In the genomic region with DNA sequence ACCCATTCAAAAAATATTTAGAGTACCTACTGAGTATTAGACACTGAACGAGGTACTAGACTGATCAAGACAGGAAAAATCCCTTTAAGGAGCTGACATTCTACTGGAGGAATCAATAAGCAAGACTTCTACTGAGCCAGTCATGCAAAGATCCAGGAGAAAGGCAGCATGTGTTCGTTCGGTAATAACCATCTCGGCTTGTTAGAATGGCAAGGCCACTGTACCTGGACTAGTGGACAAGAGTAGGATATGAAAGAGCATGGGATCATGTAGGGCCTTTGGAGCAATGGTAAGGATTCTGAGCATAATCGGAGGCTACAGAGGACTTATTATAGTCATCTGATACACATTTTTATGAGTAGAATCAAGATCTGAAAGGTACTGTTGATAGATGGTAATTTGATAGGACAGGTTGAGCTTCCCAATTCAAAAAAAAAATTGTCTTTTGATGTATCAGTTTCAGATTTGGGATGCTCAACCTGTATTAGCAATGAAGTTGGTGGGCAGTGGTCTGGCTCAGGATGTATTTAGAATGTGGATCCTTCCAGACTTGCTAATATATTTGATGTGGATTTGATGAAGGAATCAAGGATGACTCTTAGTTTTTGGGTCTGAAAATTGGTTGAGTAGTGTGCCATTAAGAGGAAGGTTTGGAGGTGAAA, we compare ENCODE assay signal across 8 cellular contexts. TPM values are rescaled to one million over a fixed set of nuclear protein-coding genes. Genes with fewer than 3 reads are reported as not detected.
DNase-seq lines count a peak whose midpoint lies in the region; ATAC-seq and TF ChIP-seq lines count a peak whose summit lies in the region.

No MANE protein-coding gene starts in this region.

- peak overlapping the region; percentile 94 for H3K4me3 ChIP-seq in PC-3 (ENCODE audit: low read length)

- no peak overlapping the region for H2AFZ ChIP-seq in PC-3 (ENCODE audit: low read length)

- H3K4me1 Mint-ChIP-seq in endothelial cell (ENCODE audit: unreplicated experiment): peaks cover 28% of the 10 kb centered on the region
- peaks cover 64% of the 10 kb centered on the region for H3K4me1 Mint-ChIP-seq in stimulated activated memory B cell treated with anti-CD40 and anti-IgM and Interleukin-4, amounts not matched to agents 10 μg/mL and 1 μg/mL and 100 μg/mL, for 72 hours

- intact Hi-C loops in PC-3 (cut with micrococcal nuclease): no loop called here

- H3K79me2 ChIP-seq in PC-3 (ENCODE audit: low read length): peaks cover 72% of the 10 kb centered on the region

- H3K9me3 ChIP-seq in PC-3 (ENCODE audit: low read length): no peaks in the 10 kb centered on the region

- H3K4me3 Mint-ChIP-seq in endothelial cell (ENCODE audit: unreplicated experiment): peak overlapping the region; percentile 27
- H3K4me3 Mint-ChIP-seq in stimulated activated memory B cell treated with anti-CD40 and anti-IgM and Interleukin-4, amounts not matched to agents 10 μg/mL and 1 μg/mL and 100 μg/mL, for 72 hours: peak overlapping the region; percentile 37

- peak overlapping the region; percentile 98; the same call in 1 of the 2 replicates for H3K9ac ChIP-seq in PC-3 (ENCODE audit: low read length)

- peaks cover 16% of the 10 kb centered on the region for H3K36me3 Mint-ChIP-seq in endothelial cell (ENCODE audit: low read depth, unreplicated experiment)
- peaks cover 37% of the 10 kb centered on the region for H3K36me3 Mint-ChIP-seq in stimulated activated memory B cell treated with anti-CD40 and anti-IgM and Interleukin-4, amounts not matched to agents 10 μg/mL and 1 μg/mL and 100 μg/mL, for 72 hours

- ATAC-seq in PC-3 (no peak), HG03342 (IDR thresholded peaks at IDR 0.05; ENCODE audit: unreplicated experiment) (no peak), GM19455 (IDR thresholded peaks at IDR 0.05; ENCODE audit: unreplicated experiment) (no peak)
- ATAC-seq in stimulated activated memory B cell treated with anti-CD40 and anti-IgM and Interleukin-4, amounts not matched to agents 10 μg/mL and 1 μg/mL and 100 μg/mL, for 72 hours: no peak

- H4K20me1 ChIP-seq in PC-3 (ENCODE audit: low read length): peaks cover 19% of the 10 kb centered on the region

- peaks cover 19% of the 10 kb centered on the region for H3F3A ChIP-seq in PC-3 (ENCODE audit: low read length, unreplicated experiment)

- no TSS peak for BruUV-seq in PC-3 (replicated peaks; lab: Mats Ljungman, UMichigan)

- peak overlapping the region; percentile 9 for H3K27ac Mint-ChIP-seq in endothelial cell (ENCODE audit: unreplicated experiment)
- H3K27ac Mint-ChIP-seq in stimulated activated memory B cell treated with anti-CD40 and anti-IgM and Interleukin-4, amounts not matched to agents 10 μg/mL and 1 μg/mL and 100 μg/mL, for 72 hours: peak overlapping the region; percentile 96

- DNase-seq in SIG-M5 treated with dmso at 0.1 percent for 504 hours (lab: John Stamatoyannopoulos, UW; ENCODE audit: unreplicated experiment): peak; percentile 41
- no peak for DNase-seq in SIG-M5 (lab: John Stamatoyannopoulos, UW)
- no peak for DNase-seq in PC-3
- DNase-seq in endothelial cell (ENCODE audit: low spot score): no peak
- no peak for DNase-seq in DMS79 (lab: John Stamatoyannopoulos, UW)

- H3K9me2 ChIP-seq in PC-3 (replicated peaks; ENCODE audit: low read length): no peaks in the 10 kb centered on the region

- POLR2A ChIA-PET in PC-3 (lab: Charles Lee; ENCODE audit: unreplicated experiment): no interaction called here

- peak overlapping the region; percentile 87 for H3K4me2 ChIP-seq in PC-3 (ENCODE audit: low read length)

- H3K27ac ChIP-seq in PC-3 (ENCODE audit: low read length): no peak overlapping the region

- TF ChIP-seq CTCF in PC-3 (conservative IDR thresholded peaks at IDR 0.05; ENCODE audit: low read depth, low read length) (no peak), endothelial cell (IDR thresholded peaks at IDR 0.05; ENCODE audit: unreplicated experiment) (no peak)

- peaks cover 40% of the 10 kb centered on the region for H3K36me3 ChIP-seq in PC-3 (ENCODE audit: low read depth, low read length)

- H3K27me3 Mint-ChIP-seq in endothelial cell (ENCODE audit: unreplicated experiment): peaks cover 12% of the 10 kb centered on the region
- H3K27me3 Mint-ChIP-seq in stimulated activated memory B cell treated with anti-CD40 and anti-IgM and Interleukin-4, amounts not matched to agents 10 μg/mL and 1 μg/mL and 100 μg/mL, for 72 hours: no peaks in the 10 kb centered on the region

- CTCF ChIA-PET in PC-3 (lab: Charles Lee): interaction anchor here (1.2 kb wide), 1 partner anchor 205 kb away, joined by 8 read pairs; no protein-coding TSS in a partner anchor

- no peaks in the 10 kb centered on the region for H3K27me3 ChIP-seq in PC-3 (ENCODE audit: low read length)

- peaks cover 43% of the 10 kb centered on the region for H3K4me1 ChIP-seq in PC-3 (ENCODE audit: insufficient read depth, low read length)

- H3K9me3 Mint-ChIP-seq in endothelial cell (ENCODE audit: unreplicated experiment): no peaks in the 10 kb centered on the region
- H3K9me3 Mint-ChIP-seq in stimulated activated memory B cell treated with anti-CD40 and anti-IgM and Interleukin-4, amounts not matched to agents 10 μg/mL and 1 μg/mL and 100 μg/mL, for 72 hours: no peaks in the 10 kb centered on the region

RNA-seq across cellular contexts. Expression of gene COX20, which starts 2.3 kb away (rescaled TPM):
- total RNA-seq in PC-3 (2014; rRNA removed) (50.0 and 55.8 TPM in 2 replicates), endothelial cell (ENCODE audit: unreplicated experiment) (9.6 TPM)

RNA-seq across cellular contexts. Expression of gene HNRNPU, which starts 26.6 kb away (rescaled TPM):
- total RNA-seq in PC-3 (2014; rRNA removed) (431 and 503 TPM in 2 replicates), endothelial cell (ENCODE audit: unreplicated experiment) (381 TPM)
